ENCODE assay signal across 1 cellular context in the genomic region with DNA sequence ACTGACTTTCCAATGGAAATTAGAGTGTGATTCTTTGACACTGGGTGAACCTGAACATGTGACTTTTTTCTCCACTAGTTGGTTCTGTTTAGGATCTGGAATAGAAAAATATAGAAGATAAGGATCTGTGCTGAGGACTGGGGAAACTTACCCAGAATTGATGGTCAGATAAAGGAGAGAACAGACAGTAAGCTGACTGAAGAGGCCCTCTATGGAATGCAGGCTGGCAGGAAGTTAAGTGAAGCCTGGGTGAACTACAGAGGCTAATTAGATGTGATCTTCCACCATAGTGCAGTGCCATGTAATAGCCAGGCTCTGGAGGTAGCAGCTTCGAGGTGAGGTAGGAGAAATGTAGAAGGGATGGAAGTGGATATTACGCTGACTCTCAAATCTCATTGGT.
TF ChIP-seq lines count a peak whose summit lies in the region.

No MANE protein-coding gene starts in this region.

TF ChIP-seq in GM23338, 12 proteins besides CTCF, POLR2A, EP300 and RAD21 (continued from another document):
- TF ChIP-seq, protein P1, sequence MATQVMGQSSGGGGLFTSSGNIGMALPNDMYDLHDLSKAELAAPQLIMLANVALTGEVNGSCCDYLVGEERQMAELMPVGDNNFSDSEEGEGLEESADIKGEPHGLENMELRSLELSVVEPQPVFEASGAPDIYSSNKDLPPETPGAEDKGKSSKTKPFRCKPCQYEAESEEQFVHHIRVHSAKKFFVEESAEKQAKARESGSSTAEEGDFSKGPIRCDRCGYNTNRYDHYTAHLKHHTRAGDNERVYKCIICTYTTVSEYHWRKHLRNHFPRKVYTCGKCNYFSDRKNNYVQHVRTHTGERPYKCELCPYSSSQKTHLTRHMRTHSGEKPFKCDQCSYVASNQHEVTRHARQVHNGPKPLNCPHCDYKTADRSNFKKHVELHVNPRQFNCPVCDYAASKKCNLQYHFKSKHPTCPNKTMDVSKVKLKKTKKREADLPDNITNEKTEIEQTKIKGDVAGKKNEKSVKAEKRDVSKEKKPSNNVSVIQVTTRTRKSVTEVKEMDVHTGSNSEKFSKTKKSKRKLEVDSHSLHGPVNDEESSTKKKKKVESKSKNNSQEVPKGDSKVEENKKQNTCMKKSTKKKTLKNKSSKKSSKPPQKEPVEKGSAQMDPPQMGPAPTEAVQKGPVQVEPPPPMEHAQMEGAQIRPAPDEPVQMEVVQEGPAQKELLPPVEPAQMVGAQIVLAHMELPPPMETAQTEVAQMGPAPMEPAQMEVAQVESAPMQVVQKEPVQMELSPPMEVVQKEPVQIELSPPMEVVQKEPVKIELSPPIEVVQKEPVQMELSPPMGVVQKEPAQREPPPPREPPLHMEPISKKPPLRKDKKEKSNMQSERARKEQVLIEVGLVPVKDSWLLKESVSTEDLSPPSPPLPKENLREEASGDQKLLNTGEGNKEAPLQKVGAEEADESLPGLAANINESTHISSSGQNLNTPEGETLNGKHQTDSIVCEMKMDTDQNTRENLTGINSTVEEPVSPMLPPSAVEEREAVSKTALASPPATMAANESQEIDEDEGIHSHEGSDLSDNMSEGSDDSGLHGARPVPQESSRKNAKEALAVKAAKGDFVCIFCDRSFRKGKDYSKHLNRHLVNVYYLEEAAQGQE (IDR thresholded peaks at IDR 0.05; ENCODE audit: unreplicated experiment) = no peak
- TF ChIP-seq JUNB (IDR thresholded peaks at IDR 0.05; ENCODE audit: unreplicated experiment) = no peak
- TF ChIP-seq POLR2AphosphoS5 (IDR thresholded peaks at IDR 0.05; ENCODE audit: low read depth) = no peak
- TF ChIP-seq, protein P2, sequence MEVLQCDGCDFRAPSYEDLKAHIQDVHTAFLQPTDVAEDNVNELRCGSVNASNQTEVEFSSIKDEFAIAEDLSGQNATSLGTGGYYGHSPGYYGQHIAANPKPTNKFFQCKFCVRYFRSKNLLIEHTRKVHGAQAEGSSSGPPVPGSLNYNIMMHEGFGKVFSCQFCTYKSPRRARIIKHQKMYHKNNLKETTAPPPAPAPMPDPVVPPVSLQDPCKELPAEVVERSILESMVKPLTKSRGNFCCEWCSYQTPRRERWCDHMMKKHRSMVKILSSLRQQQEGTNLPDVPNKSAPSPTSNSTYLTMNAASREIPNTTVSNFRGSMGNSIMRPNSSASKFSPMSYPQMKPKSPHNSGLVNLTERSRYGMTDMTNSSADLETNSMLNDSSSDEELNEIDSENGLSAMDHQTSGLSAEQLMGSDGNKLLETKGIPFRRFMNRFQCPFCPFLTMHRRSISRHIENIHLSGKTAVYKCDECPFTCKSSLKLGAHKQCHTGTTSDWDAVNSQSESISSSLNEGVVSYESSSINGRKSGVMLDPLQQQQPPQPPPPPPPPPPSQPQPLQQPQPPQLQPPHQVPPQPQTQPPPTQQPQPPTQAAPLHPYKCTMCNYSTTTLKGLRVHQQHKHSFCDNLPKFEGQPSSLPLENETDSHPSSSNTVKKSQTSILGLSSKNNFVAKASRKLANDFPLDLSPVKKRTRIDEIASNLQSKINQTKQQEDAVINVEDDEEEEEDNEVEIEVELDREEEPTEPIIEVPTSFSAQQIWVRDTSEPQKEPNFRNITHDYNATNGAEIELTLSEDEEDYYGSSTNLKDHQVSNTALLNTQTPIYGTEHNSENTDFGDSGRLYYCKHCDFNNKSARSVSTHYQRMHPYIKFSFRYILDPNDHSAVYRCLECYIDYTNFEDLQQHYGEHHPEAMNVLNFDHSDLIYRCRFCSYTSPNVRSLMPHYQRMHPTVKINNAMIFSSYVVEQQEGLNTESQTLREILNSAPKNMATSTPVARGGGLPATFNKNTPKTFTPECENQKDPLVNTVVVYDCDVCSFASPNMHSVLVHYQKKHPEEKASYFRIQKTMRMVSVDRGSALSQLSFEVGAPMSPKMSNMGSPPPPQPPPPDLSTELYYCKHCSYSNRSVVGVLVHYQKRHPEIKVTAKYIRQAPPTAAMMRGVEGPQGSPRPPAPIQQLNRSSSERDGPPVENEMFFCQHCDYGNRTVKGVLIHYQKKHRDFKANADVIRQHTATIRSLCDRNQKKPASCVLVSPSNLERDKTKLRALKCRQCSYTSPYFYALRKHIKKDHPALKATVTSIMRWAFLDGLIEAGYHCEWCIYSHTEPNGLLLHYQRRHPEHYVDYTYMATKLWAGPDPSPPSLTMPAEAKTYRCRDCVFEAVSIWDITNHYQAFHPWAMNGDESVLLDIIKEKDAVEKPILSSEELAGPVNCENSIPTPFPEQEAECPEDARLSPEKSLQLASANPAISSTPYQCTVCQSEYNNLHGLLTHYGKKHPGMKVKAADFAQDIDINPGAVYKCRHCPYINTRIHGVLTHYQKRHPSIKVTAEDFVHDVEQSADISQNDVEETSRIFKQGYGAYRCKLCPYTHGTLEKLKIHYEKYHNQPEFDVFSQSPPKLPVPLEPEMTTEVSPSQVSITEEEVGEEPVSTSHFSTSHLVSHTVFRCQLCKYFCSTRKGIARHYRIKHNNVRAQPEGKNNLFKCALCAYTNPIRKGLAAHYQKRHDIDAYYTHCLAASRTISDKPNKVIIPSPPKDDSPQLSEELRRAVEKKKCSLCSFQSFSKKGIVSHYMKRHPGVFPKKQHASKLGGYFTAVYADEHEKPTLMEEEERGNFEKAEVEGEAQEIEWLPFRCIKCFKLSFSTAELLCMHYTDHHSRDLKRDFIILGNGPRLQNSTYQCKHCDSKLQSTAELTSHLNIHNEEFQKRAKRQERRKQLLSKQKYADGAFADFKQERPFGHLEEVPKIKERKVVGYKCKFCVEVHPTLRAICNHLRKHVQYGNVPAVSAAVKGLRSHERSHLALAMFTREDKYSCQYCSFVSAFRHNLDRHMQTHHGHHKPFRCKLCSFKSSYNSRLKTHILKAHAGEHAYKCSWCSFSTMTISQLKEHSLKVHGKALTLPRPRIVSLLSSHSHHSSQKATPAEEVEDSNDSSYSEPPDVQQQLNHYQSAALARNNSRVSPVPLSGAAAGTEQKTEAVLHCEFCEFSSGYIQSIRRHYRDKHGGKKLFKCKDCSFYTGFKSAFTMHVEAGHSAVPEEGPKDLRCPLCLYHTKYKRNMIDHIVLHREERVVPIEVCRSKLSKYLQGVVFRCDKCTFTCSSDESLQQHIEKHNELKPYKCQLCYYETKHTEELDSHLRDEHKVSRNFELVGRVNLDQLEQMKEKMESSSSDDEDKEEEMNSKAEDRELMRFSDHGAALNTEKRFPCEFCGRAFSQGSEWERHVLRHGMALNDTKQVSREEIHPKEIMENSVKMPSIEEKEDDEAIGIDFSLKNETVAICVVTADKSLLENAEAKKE (CRISPR knock-in tag; IDR thresholded peaks at IDR 0.05) = no peak
- TF ChIP-seq, protein P3, sequence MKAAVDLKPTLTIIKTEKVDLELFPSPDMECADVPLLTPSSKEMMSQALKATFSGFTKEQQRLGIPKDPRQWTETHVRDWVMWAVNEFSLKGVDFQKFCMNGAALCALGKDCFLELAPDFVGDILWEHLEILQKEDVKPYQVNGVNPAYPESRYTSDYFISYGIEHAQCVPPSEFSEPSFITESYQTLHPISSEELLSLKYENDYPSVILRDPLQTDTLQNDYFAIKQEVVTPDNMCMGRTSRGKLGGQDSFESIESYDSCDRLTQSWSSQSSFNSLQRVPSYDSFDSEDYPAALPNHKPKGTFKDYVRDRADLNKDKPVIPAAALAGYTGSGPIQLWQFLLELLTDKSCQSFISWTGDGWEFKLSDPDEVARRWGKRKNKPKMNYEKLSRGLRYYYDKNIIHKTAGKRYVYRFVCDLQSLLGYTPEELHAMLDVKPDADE (IDR thresholded peaks at IDR 0.05) = no peak
- no peak for TF ChIP-seq STAT1 (IDR thresholded peaks at IDR 0.05; ENCODE audit: unreplicated experiment)
- no peak for TF ChIP-seq NANOG (IDR thresholded peaks at IDR 0.05; ENCODE audit: borderline replicate concordance)
- no peak for TF ChIP-seq EZH2phosphoT487 (IDR thresholded peaks at IDR 0.05; ENCODE audit: unreplicated experiment)
- TF ChIP-seq ZNF331 (CRISPR knock-in tag; IDR thresholded peaks at IDR 0.05; ENCODE audit: low read depth) = no peak
- no peak for TF ChIP-seq EZH2 (IDR thresholded peaks at IDR 0.05; ENCODE audit: low read depth, unreplicated experiment)
- TF ChIP-seq ZNF114 (CRISPR knock-in tag; IDR thresholded peaks at IDR 0.05) = no peak
